In genomic region chr17:39988206-39988810, GRCh38 we compare ENCODE assay signal across 29 cellular contexts. TPM values are rescaled to one million over a fixed set of nuclear protein-coding genes. Genes with fewer than 3 reads are reported as not detected.
DNase-seq lines count a peak whose midpoint lies in the region; ATAC-seq, FAIRE-seq and TF ChIP-seq lines count a peak whose summit lies in the region.
"Had no signal": no experiment of that assay in that cellular context is flagged by ENCODE, and none has a peak within 500 bp of the region (broad histone marks: within the 10 kb centered on the region; RNA-seq: fewer than 3 reads in every experiment).

No MANE protein-coding gene starts in this region.

- TF ChIP-seq EP300 in HepG2 (IDR thresholded peaks at IDR 0.05; ENCODE audit: low read depth in 2 of 2, low read length in 2 of 2) (no peak), HepG2 (CRISPR knock-in tag; IDR thresholded peaks at IDR 0.05; ENCODE audit: borderline replicate concordance) (no peak)

- H3K4me1 ChIP-seq in HepG2 (ENCODE audit: insufficient read depth, low read length) (no peaks in the 10 kb centered on the region), right lobe of liver (no peaks in the 10 kb centered on the region), gastrocnemius medialis (peaks cover 1 to 3% of the 10 kb centered on the region in 2 donors)
- H3K4me1 ChIP-seq: A549; BE2C; BLaER1 treated with 17β-estradiol and CSF1 and Interleukin-3, amounts not matched to agents 10 nM and 100 nM; HAP-1 had no signal

- H3K27ac ChIP-seq in HepG2 (ENCODE audit: extremely low read length, insufficient read depth, low read length) (no peak overlapping the region), right lobe of liver (no peak overlapping the region), gastrocnemius medialis (peak overlapping the region in 3 of 4 donors; percentile 5 to 63 (median 57))
- H3K27ac ChIP-seq: A549; BLaER1 treated with 17β-estradiol and CSF1 and Interleukin-3, amounts not matched to agents 10 nM and 100 nM had no signal

- H3K9me3 Mint-ChIP-seq in activated T-cell treated with anti-CD3 and anti-CD28 coated beads, Interleukin-2, amount 50 U/mL, for 24 hours = no peaks in the 10 kb centered on the region
- no peaks in the 10 kb centered on the region for H3K9me3 Mint-ChIP-seq in activated T-cell treated with anti-CD3 and anti-CD28 coated beads, Interleukin-2, amount 50 U/mL, for 4 hours
- H3K9me3 Mint-ChIP-seq in endothelial cell (ENCODE audit: unreplicated experiment) = no peaks in the 10 kb centered on the region
- H3K9me3 Mint-ChIP-seq: CD14-positive monocyte; CD4-positive, alpha-beta T cell; CD8-positive, alpha-beta memory T cell; GM23338 had no signal

- intact Hi-C loops in HepG2 (cut with micrococcal nuclease; ENCODE audit: unreplicated experiment) (no loop called here), right lobe of liver (cut with DNase I) (no loop called here), gastrocnemius medialis (cut with DNase I; ENCODE audit: low total_unique reads) (no loop called here)

- H4K20me1 ChIP-seq in HepG2 (ENCODE audit: insufficient read depth, low read length) = no peaks in the 10 kb centered on the region; the same call in 1 of the 2 replicates

- H3K27me3 Mint-ChIP-seq in activated T-cell treated with anti-CD3 and anti-CD28 coated beads, Interleukin-2, amount 50 U/mL, for 24 hours = no peaks in the 10 kb centered on the region
- no peaks in the 10 kb centered on the region for H3K27me3 Mint-ChIP-seq in activated T-cell treated with anti-CD3 and anti-CD28 coated beads, Interleukin-2, amount 50 U/mL, for 4 hours (ENCODE audit: low read depth)
- peaks cover 1% of the 10 kb centered on the region for H3K27me3 Mint-ChIP-seq in endothelial cell (ENCODE audit: unreplicated experiment)
- H3K27me3 Mint-ChIP-seq: CD4-positive, alpha-beta T cell; CD8-positive, alpha-beta memory T cell had no signal

- peaks cover 98% of the 10 kb centered on the region for H3K36me3 Mint-ChIP-seq in activated T-cell treated with anti-CD3 and anti-CD28 coated beads, Interleukin-2, amount 50 U/mL, for 24 hours (ENCODE audit: low read depth)
- peaks cover 64% of the 10 kb centered on the region for H3K36me3 Mint-ChIP-seq in activated T-cell treated with anti-CD3 and anti-CD28 coated beads, Interleukin-2, amount 50 U/mL, for 4 hours (ENCODE audit: insufficient read depth)
- H3K36me3 Mint-ChIP-seq in endothelial cell (ENCODE audit: low read depth, unreplicated experiment) = peaks cover 59% of the 10 kb centered on the region

- 95% methylated on average over 11 of the region's 11 CpGs for WGBS in HepG2 (ENCODE audit: low lambda C conversion rate)
- 89% methylated on average over 7 of the region's 11 CpGs for WGBS in right lobe of liver (ENCODE audit: insufficient coverage, low coverage, low lambda C conversion rate, missing lambda C conversion rate)

- peaks cover 4% of the 10 kb centered on the region for H3K79me2 ChIP-seq in HepG2 (ENCODE audit: insufficient read depth, low read length)

- BruUV-seq in HepG2 (replicated peaks; lab: Mats Ljungman, UMichigan) = no TSS peak

- FAIRE-seq in HepG2 (lab: Jason Lieb, UNC) = no peak
- FAIRE-seq: A549, D721Med, GM12891, GM18507, H54 had no signal

- H3K9me3 ChIP-seq in HepG2 (ENCODE audit: low read length) = no peaks in the 10 kb centered on the region
- no peaks in the 10 kb centered on the region for H3K9me3 ChIP-seq in right lobe of liver
- H3K9me3 ChIP-seq in gastrocnemius medialis = no peaks in the 10 kb centered on the region
- H3K9me3 ChIP-seq: A549; BE2C; BLaER1 treated with 17β-estradiol and CSF1 and Interleukin-3, amounts not matched to agents 10 nM and 100 nM; HAP-1 had no signal

- no peak for TF ChIP-seq CTCF in HepG2 (CRISPR knock-in tag; IDR thresholded peaks at IDR 0.05)
- no peak for TF ChIP-seq CTCF in right lobe of liver (IDR thresholded peaks at IDR 0.05)
- no peak for TF ChIP-seq CTCF in endothelial cell (IDR thresholded peaks at IDR 0.05; ENCODE audit: unreplicated experiment)
- no peak for TF ChIP-seq CTCF in gastrocnemius medialis (IDR thresholded peaks at IDR 0.05 in 4 of 5, conservative IDR thresholded peaks at IDR 0.05 in 1 of 5)

- no peak for DNase-seq in activated T-cell treated with anti-CD3 and anti-CD28 coated beads, Interleukin-2, amount 50 U/mL, for 24 hours
- no peak for DNase-seq in activated T-cell treated with anti-CD3 and anti-CD28 coated beads, Interleukin-2, amount 50 U/mL, for 4 hours
- no peak for DNase-seq in HepG2 (ENCODE audit: low spot score)
- no peak for DNase-seq in right lobe of liver
- DNase-seq in endothelial cell (ENCODE audit: low spot score) = no peak
- no peak for DNase-seq in gastrocnemius medialis
- DNase-seq: 8988T; ACHN; AML-193; BE2C; CD4-positive, alpha-beta T cell; CD8-positive, alpha-beta memory T cell; DMS 273 treated with DMSO at 0.1 percent for 48 hours; DMS53; DMS79 treated with DMSO at 0.1 percent for 48 hours; GF-D8 had no signal

- TF ChIP-seq RAD21 in HepG2 (CRISPR knock-in tag; IDR thresholded peaks at IDR 0.05) = no peak

- peaks cover 64 to 95% of the 10 kb centered on the region in 2 experiments for H3K36me3 ChIP-seq in HepG2 (replicated peaks in 1 of 2; ENCODE audit: control insufficient read depth in 1 of 2, insufficient read depth in 2 of 2, low read length in 2 of 2)
- H3K36me3 ChIP-seq in right lobe of liver = peaks cover 8 to 92% (median 57%) of the 10 kb centered on the region in 4 donors
- peaks cover 0 to 93% of the 10 kb centered on the region in 2 donors for H3K36me3 ChIP-seq in gastrocnemius medialis

- TF ChIP-seq POLR2A in HepG2 (IDR thresholded peaks at IDR 0.05; ENCODE audit: insufficient read depth in 1 of 2, low read depth in 2 of 2, low read length in 2 of 2) = no peak
- TF ChIP-seq POLR2A in right lobe of liver (IDR thresholded peaks at IDR 0.05) = no peak
- no peak for TF ChIP-seq POLR2A in gastrocnemius medialis (IDR thresholded peaks at IDR 0.05)

- CTCF ChIA-PET in HepG2 (lab: Yijun Ruan, JAX; ENCODE audit: low intra/inter-chr PET ratio, low total read pairs) = no interaction called here

- no peak overlapping the region for H3K4me2 ChIP-seq in HepG2 (ENCODE audit: low read depth, low read length)
- H3K4me2 ChIP-seq: A549; BLaER1 treated with 17β-estradiol and CSF1 and Interleukin-3, amounts not matched to agents 10 nM and 100 nM; GM23338 had no signal

- no peak for ATAC-seq in activated T-cell treated with anti-CD3 and anti-CD28 coated beads, Interleukin-2, amount 50 U/mL, for 4 hours
- ATAC-seq in HepG2 = no peak
- ATAC-seq in right lobe of liver = no peak
- peak in 1 of 2 donors; percentile 78 for ATAC-seq in gastrocnemius medialis
- ATAC-seq in HG03097 (IDR thresholded peaks at IDR 0.05; ENCODE audit: low FRiP score, unreplicated experiment) = no peak
- ATAC-seq in HG03342 (IDR thresholded peaks at IDR 0.05; ENCODE audit: unreplicated experiment) = no peak
- ATAC-seq: A549, GM23338 had no signal

- no peak overlapping the region for H2AFZ ChIP-seq in HepG2 (ENCODE audit: low read length)
- H2AFZ ChIP-seq: GM23338 had no signal

- no peaks in the 10 kb centered on the region for H3K27me3 ChIP-seq in HepG2 (ENCODE audit: control insufficient read depth in 1 of 2, insufficient read depth in 2 of 2, low read length in 2 of 2)
- H3K27me3 ChIP-seq in right lobe of liver = no peaks in the 10 kb centered on the region
- no peaks in the 10 kb centered on the region for H3K27me3 ChIP-seq in gastrocnemius medialis
- H3K27me3 ChIP-seq: BE2C; BLaER1 treated with 17β-estradiol and CSF1 and Interleukin-3, amounts not matched to agents 10 nM and 100 nM had no signal

- no peak overlapping the region for H3K9ac ChIP-seq in HepG2 (ENCODE audit: insufficient read depth, low read depth, low read length)
- H3K9ac ChIP-seq: BLaER1 treated with 17β-estradiol and CSF1 and Interleukin-3, amounts not matched to agents 10 nM and 100 nM had no signal

- peaks cover 13% of the 10 kb centered on the region for H3K4me1 Mint-ChIP-seq in activated T-cell treated with anti-CD3 and anti-CD28 coated beads, Interleukin-2, amount 50 U/mL, for 24 hours (ENCODE audit: low read depth)
- H3K4me1 Mint-ChIP-seq in activated T-cell treated with anti-CD3 and anti-CD28 coated beads, Interleukin-2, amount 50 U/mL, for 4 hours (ENCODE audit: low read depth) = peaks cover 4% of the 10 kb centered on the region
- H3K4me1 Mint-ChIP-seq in endothelial cell (ENCODE audit: unreplicated experiment) = peaks cover 8% of the 10 kb centered on the region
- H3K4me1 Mint-ChIP-seq: CD14-positive monocyte, GM23338 had no signal

- in situ Hi-C loops in HepG2 (cut with HindIII; ENCODE audit: extremely low pct_ligation_motif_present, low pct_unique_long_range_greater_than_20kb) = no loop called here
- in situ Hi-C loops in gastrocnemius medialis (cut with MboI; ENCODE audit: low sequenced_read_pairs in 4 of 4) = no loop called here

- no peak overlapping the region for H3K4me3 ChIP-seq in HepG2 (replicated peaks in 1 of 3; ENCODE audit: insufficient read depth in 1 of 3, low read depth in 2 of 3, low read length in 3 of 3)
- no peak overlapping the region for H3K4me3 ChIP-seq in right lobe of liver
- no peak overlapping the region for H3K4me3 ChIP-seq in gastrocnemius medialis
- H3K4me3 ChIP-seq: A549; BLaER1 treated with 17β-estradiol and CSF1 and Interleukin-3, amounts not matched to agents 10 nM and 100 nM; GM23338; HAP-1 had no signal

- peak overlapping the region; percentile 32 for H3K27ac Mint-ChIP-seq in activated T-cell treated with anti-CD3 and anti-CD28 coated beads, Interleukin-2, amount 50 U/mL, for 24 hours
- H3K27ac Mint-ChIP-seq in endothelial cell (ENCODE audit: unreplicated experiment) = no peak overlapping the region
- H3K27ac Mint-ChIP-seq: CD4-positive, alpha-beta T cell; GM23338 had no signal

- POLR2A ChIA-PET in HepG2 (lab: Yijun Ruan, JAX) = no interaction called here

- H3K4me3 Mint-ChIP-seq in activated T-cell treated with anti-CD3 and anti-CD28 coated beads, Interleukin-2, amount 50 U/mL, for 24 hours = no peak overlapping the region
- H3K4me3 Mint-ChIP-seq in activated T-cell treated with anti-CD3 and anti-CD28 coated beads, Interleukin-2, amount 50 U/mL, for 4 hours = no peak overlapping the region
- H3K4me3 Mint-ChIP-seq in endothelial cell (ENCODE audit: unreplicated experiment) = peak overlapping the region; percentile 57
- H3K4me3 Mint-ChIP-seq: CD14-positive monocyte; CD4-positive, alpha-beta T cell; CD8-positive, alpha-beta memory T cell; GM23338 had no signal

RNA-seq across cellular contexts. Expression of gene PSMD3, which starts 7.7 kb away (rescaled TPM):
- 100 to 1,000 TPM; 276 to 288 (median 280) TPM for total RNA-seq in activated T-cell treated with anti-CD3 and anti-CD28 coated beads, Interleukin-2, amount 50 U/mL, for 4 hours
- total RNA-seq in HepG2 (2016; rRNA removed; fragmentation: Illumina TruSeq; extraction: Trizol) (114 and 146 TPM in 2 replicates), right lobe of liver (10 to 100 TPM; 58.3 to 85.3 (median 67.4) TPM), endothelial cell (ENCODE audit: unreplicated experiment) (132 TPM), gastrocnemius medialis (100 to 1,000 TPM; 211 to 364 (median 329) TPM)
- 19.9 and 20.3 TPM in 2 replicates for total RNA-seq in HepG2 (2016; cell fraction: cytosol; rRNA removed; fragmentation: Illumina TruSeq; extraction: Trizol; ENCODE audit: low read depth)
- total RNA-seq in HepG2 (2016; cell fraction: insoluble cytoplasmic fraction; rRNA removed; fragmentation: Illumina TruSeq; extraction: Trizol) = 99.4 and 154 TPM in 2 replicates
- 37.5 and 39.8 TPM in 2 replicates for total RNA-seq in HepG2 (2016; cell fraction: membrane; rRNA removed; fragmentation: Illumina TruSeq; extraction: Trizol)
- 88.8 and 102 TPM in 2 replicates for total RNA-seq in HepG2 (2016; cell fraction: nucleus; rRNA removed; fragmentation: Illumina TruSeq; extraction: Trizol)
- polyA plus RNA-seq in HepG2 (2011; rRNA removed) = 97.4 and 118 TPM in 2 replicates
- polyA plus RNA-seq in HepG2 (2011; cell fraction: cytosol; rRNA removed) = 82.0 and 93.0 TPM in 2 replicates
- 117 and 120 TPM in 2 replicates for polyA plus RNA-seq in HepG2 (2011; cell fraction: nucleus; rRNA removed)
- polyA plus RNA-seq in HepG2 (2012) = 97.2 and 131 TPM in 2 replicates
- 14.5 and 14.8 TPM in 2 replicates for polyA plus RNA-seq in HepG2 (2016; cell fraction: cytosol; fragmentation: Illumina TruSeq; extraction: Trizol; ENCODE audit: low read depth)
- 110 and 126 TPM in 2 replicates for polyA plus RNA-seq in HepG2 (2016; cell fraction: insoluble cytoplasmic fraction; fragmentation: Illumina TruSeq; extraction: Trizol; ENCODE audit: low read depth)
- 20.5 and 22.5 TPM in 2 replicates for polyA plus RNA-seq in HepG2 (2016; cell fraction: membrane; fragmentation: Illumina TruSeq; extraction: Trizol; ENCODE audit: low read depth)
- 160 and 165 TPM in 2 replicates for polyA plus RNA-seq in HepG2 (2016; cell fraction: nucleus; fragmentation: Illumina TruSeq; extraction: Trizol; ENCODE audit: insufficient read depth, low read depth)
- polyA minus RNA-seq in HepG2 (2011; rRNA and poly(A)+ RNA removed; ENCODE audit: low replicate concordance) = 151 and 161 TPM in 2 replicates
- polyA minus RNA-seq in HepG2 (2011; cell fraction: cytosol; rRNA and poly(A)+ RNA removed) = 49.5 and 51.3 TPM in 2 replicates
- polyA minus RNA-seq in HepG2 (2011; cell fraction: nucleus; rRNA and poly(A)+ RNA removed) = 34.4 and 36.3 TPM in 2 replicates

RNA-seq across cellular contexts. Expression of gene GSDMA, which starts 25.5 kb away (rescaled TPM):
- 1 to 10 TPM in 1 of 3 donors, under 1 TPM in 2; 0.32 to 1.6 (median 0.41) TPM for total RNA-seq in activated T-cell treated with anti-CD3 and anti-CD28 coated beads, Interleukin-2, amount 50 U/mL, for 4 hours
- total RNA-seq in HepG2 (2016; rRNA removed; fragmentation: Illumina TruSeq; extraction: Trizol) = not detected in 2 replicates
- total RNA-seq in HepG2 (2016; cell fraction: cytosol; rRNA removed; fragmentation: Illumina TruSeq; extraction: Trizol; ENCODE audit: low read depth) = not detected in 2 replicates
- not detected in 2 replicates for total RNA-seq in HepG2 (2016; cell fraction: insoluble cytoplasmic fraction; rRNA removed; fragmentation: Illumina TruSeq; extraction: Trizol)
- not detected in 2 replicates for total RNA-seq in HepG2 (2016; cell fraction: membrane; rRNA removed; fragmentation: Illumina TruSeq; extraction: Trizol)
- not detected in 2 replicates for total RNA-seq in HepG2 (2016; cell fraction: nucleus; rRNA removed; fragmentation: Illumina TruSeq; extraction: Trizol)
- 0.07 TPM in 1 of 2 replicates, not detected in the other for polyA plus RNA-seq in HepG2 (2011; rRNA removed)
- polyA plus RNA-seq in HepG2 (2011; cell fraction: cytosol; rRNA removed) = 0.08 TPM in 1 of 2 replicates, not detected in the other
- polyA plus RNA-seq in HepG2 (2011; cell fraction: nucleus; rRNA removed) = not detected in 2 replicates
- not detected in 2 replicates for polyA plus RNA-seq in HepG2 (2012)
- polyA plus RNA-seq in HepG2 (2016; cell fraction: cytosol; fragmentation: Illumina TruSeq; extraction: Trizol; ENCODE audit: low read depth) = not detected in 2 replicates
- not detected in 2 replicates for polyA plus RNA-seq in HepG2 (2016; cell fraction: insoluble cytoplasmic fraction; fragmentation: Illumina TruSeq; extraction: Trizol; ENCODE audit: low read depth)
- not detected in 2 replicates for polyA plus RNA-seq in HepG2 (2016; cell fraction: membrane; fragmentation: Illumina TruSeq; extraction: Trizol; ENCODE audit: low read depth)
- polyA plus RNA-seq in HepG2 (2016; cell fraction: nucleus; fragmentation: Illumina TruSeq; extraction: Trizol; ENCODE audit: insufficient read depth, low read depth) = not detected in 2 replicates
- not detected in 2 replicates for polyA minus RNA-seq in HepG2 (2011; rRNA and poly(A)+ RNA removed; ENCODE audit: low replicate concordance)
- not detected in 2 replicates for polyA minus RNA-seq in HepG2 (2011; cell fraction: cytosol; rRNA and poly(A)+ RNA removed)
- not detected in 2 replicates for polyA minus RNA-seq in HepG2 (2011; cell fraction: nucleus; rRNA and poly(A)+ RNA removed)
- under 1 TPM in 2 of 6 experiments, not detected in 4; 0.42 to 0.99 TPM for total RNA-seq in right lobe of liver
- total RNA-seq in endothelial cell (ENCODE audit: unreplicated experiment) = not detected
- under 1 TPM in 2 of 4 donors, not detected in 2; 0.16 to 0.26 TPM for total RNA-seq in gastrocnemius medialis
- total RNA-seq: CD8-positive, alpha-beta memory T cell; Daoy; G401; GM23338 had no signal
- polyA plus RNA-seq: A549, CD14-positive monocyte, GM23338 had no signal

RNA-seq across cellular contexts. Expression of gene CSF3, which starts 26.9 kb away (rescaled TPM):
- total RNA-seq in activated T-cell treated with anti-CD3 and anti-CD28 coated beads, Interleukin-2, amount 50 U/mL, for 4 hours = not detected
- total RNA-seq in HepG2 (2016; rRNA removed; fragmentation: Illumina TruSeq; extraction: Trizol) (not detected in 2 replicates), right lobe of liver (under 1 TPM in 1 of 6 experiments, not detected in 5; 0.31 TPM), endothelial cell (ENCODE audit: unreplicated experiment) (not detected), gastrocnemius medialis (10 to 100 TPM; 11.4 to 20.6 (median 16.3) TPM)
- total RNA-seq in HepG2 (2016; cell fraction: cytosol; rRNA removed; fragmentation: Illumina TruSeq; extraction: Trizol; ENCODE audit: low read depth) = not detected in 2 replicates
- not detected in 2 replicates for total RNA-seq in HepG2 (2016; cell fraction: insoluble cytoplasmic fraction; rRNA removed; fragmentation: Illumina TruSeq; extraction: Trizol)
- total RNA-seq in HepG2 (2016; cell fraction: membrane; rRNA removed; fragmentation: Illumina TruSeq; extraction: Trizol) = not detected in 2 replicates
- not detected in 2 replicates for total RNA-seq in HepG2 (2016; cell fraction: nucleus; rRNA removed; fragmentation: Illumina TruSeq; extraction: Trizol)
- 0.07 and 0.09 TPM in 2 replicates for polyA plus RNA-seq in HepG2 (2011; rRNA removed)
- polyA plus RNA-seq in HepG2 (2011; cell fraction: cytosol; rRNA removed) = 0.03 and 0.12 TPM in 2 replicates
- 0.23 and 0.47 TPM in 2 replicates for polyA plus RNA-seq in HepG2 (2011; cell fraction: nucleus; rRNA removed)
- polyA plus RNA-seq in HepG2 (2012) = not detected in 2 replicates
- polyA plus RNA-seq in HepG2 (2016; cell fraction: cytosol; fragmentation: Illumina TruSeq; extraction: Trizol; ENCODE audit: low read depth) = not detected in 2 replicates
- not detected in 2 replicates for polyA plus RNA-seq in HepG2 (2016; cell fraction: insoluble cytoplasmic fraction; fragmentation: Illumina TruSeq; extraction: Trizol; ENCODE audit: low read depth)
- polyA plus RNA-seq in HepG2 (2016; cell fraction: membrane; fragmentation: Illumina TruSeq; extraction: Trizol; ENCODE audit: low read depth) = not detected in 2 replicates
- 0.39 TPM in 1 of 2 replicates, not detected in the other for polyA plus RNA-seq in HepG2 (2016; cell fraction: nucleus; fragmentation: Illumina TruSeq; extraction: Trizol; ENCODE audit: insufficient read depth, low read depth)
- polyA minus RNA-seq in HepG2 (2011; rRNA and poly(A)+ RNA removed; ENCODE audit: low replicate concordance) = 0.40 TPM in 1 of 2 replicates, not detected in the other
- not detected in 2 replicates for polyA minus RNA-seq in HepG2 (2011; cell fraction: cytosol; rRNA and poly(A)+ RNA removed)
- not detected in 2 replicates for polyA minus RNA-seq in HepG2 (2011; cell fraction: nucleus; rRNA and poly(A)+ RNA removed)
- total RNA-seq: CD4-positive, alpha-beta T cell; CD8-positive, alpha-beta memory T cell; G401; GM23338 had no signal
- polyA plus RNA-seq: A549; CD14-positive monocyte; CD8-positive, alpha-beta memory T cell; GM23338 had no signal

Comparison
In these comparisons a context has a peak if more than half of its experiments do, and no peak if none do; other contexts are left out.
1. H3K27ac ChIP-seq: peak in gastrocnemius medialis (3 of 4); none in HepG2 (single experiment) and right lobe of liver (0 of 3).
2. RNA of gene CSF3, which starts 26.9 kb away (total RNA-seq): 11.4 to 20.6 TPM in gastrocnemius medialis; not detected in HepG2, not detected in activated T-cell treated with anti-CD3 and anti-CD28 coated beads, Interleukin-2, amount 50 U/mL, for 4 hours, 0.31 TPM in right lobe of liver and not detected in endothelial cell (single experiment); every median in the first group is over 4 times any median in the second.